ENCODE assay signal across 8 cellular contexts in the genomic region with DNA sequence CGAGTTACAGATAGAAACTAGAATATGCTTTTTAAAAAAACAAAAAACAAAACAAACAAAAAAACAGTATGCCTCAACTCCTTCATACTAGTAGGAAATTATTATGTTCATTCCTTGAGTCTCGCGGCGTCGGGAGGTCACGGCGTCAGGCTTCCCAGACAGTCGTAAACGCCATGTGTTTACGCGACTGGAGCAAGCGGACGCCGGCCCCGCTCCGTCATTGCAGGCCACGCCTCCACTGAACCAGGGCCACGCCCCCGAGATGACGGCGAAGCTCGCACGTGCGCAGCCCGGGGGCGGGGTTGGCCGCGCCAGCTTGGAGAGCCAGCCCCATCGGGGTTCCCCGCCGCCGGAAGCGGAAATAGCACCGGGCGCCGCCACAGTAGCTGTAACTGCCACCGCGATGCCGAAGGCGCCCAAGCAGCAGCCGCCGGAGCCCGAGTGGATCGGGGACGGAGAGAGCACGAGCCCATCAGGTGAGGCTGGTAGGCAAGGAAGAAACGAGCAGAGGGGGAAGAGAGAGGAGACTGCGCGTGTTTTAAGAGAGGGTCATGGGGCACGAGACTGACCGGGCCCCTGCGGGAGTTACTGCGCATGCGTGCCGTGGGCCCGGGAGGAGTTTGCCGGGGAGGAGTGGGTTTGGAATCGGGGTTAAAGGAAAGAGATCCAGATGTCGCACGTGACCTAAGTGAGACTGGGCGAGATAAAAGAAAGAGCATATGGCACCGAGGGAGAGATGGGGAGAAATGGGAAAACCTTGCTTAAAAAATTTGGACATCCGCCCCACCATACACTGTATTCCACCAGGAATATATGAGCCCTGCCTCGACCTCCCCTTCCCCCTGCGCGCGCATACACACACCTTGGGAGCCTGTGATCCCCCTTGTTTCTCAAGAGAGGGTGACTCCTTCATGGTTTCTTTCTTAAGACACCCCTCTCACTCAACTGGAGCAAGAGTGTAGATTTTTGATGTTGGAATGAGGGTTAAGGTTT. TPM values are rescaled to one million over a fixed set of nuclear protein-coding genes. Genes with fewer than 3 reads are reported as not detected.
DNase-seq lines count a peak whose midpoint lies in the region; ATAC-seq and TF ChIP-seq lines count a peak whose summit lies in the region.

Gene ABCF1 (plus strand): TSS at position 358 of the 993 bp plus-strand sequence. CDS start 46 bp downstream, at position 404.

- H3K4me3 Mint-ChIP-seq in activated T-helper 17 cell treated with anti-CD3 and anti-CD28 coated beads, Interleukin-2, amount 50 U/mL, for 72 hours: peak within 1 kb of the TSS; percentile 95
- H3K4me3 Mint-ChIP-seq in naive thymus-derived CD4-positive, alpha-beta T cell: peak within 1 kb of the TSS; percentile 94 to 100 (median 98)
- H3K4me3 Mint-ChIP-seq in stimulated activated naive B cell treated with anti-CD40 and anti-IgM and Interleukin-4, amounts not matched to agents 10 μg/mL and 1 μg/mL and 100 μg/mL, for 72 hours: peak within 1 kb of the TSS; percentile 94 to 95

- peaks cover 46% of the 10 kb centered on the region for H3K4me1 Mint-ChIP-seq in activated T-helper 17 cell treated with anti-CD3 and anti-CD28 coated beads, Interleukin-2, amount 50 U/mL, for 72 hours
- H3K4me1 Mint-ChIP-seq in naive thymus-derived CD4-positive, alpha-beta T cell: peaks cover 55 to 81% (median 64%) of the 10 kb centered on the region in 7 donors
- H3K4me1 Mint-ChIP-seq in stimulated activated naive B cell treated with anti-CD40 and anti-IgM and Interleukin-4, amounts not matched to agents 10 μg/mL and 1 μg/mL and 100 μg/mL, for 72 hours: peaks cover 34 to 56% of the 10 kb centered on the region in 2 donors

- peak; percentile 95 for ATAC-seq in activated T-helper 17 cell treated with anti-CD3 and anti-CD28 coated beads, Interleukin-2, amount 50 U/mL, for 72 hours (replicated peaks)
- peak; percentile 99 for ATAC-seq in naive thymus-derived CD4-positive, alpha-beta T cell
- peak; percentile 93 to 97 for ATAC-seq in stimulated activated naive B cell treated with anti-CD40 and anti-IgM and Interleukin-4, amounts not matched to agents 10 μg/mL and 1 μg/mL and 100 μg/mL, for 72 hours (replicated peaks)

- H3K36me3 Mint-ChIP-seq in activated T-helper 17 cell treated with anti-CD3 and anti-CD28 coated beads, Interleukin-2, amount 50 U/mL, for 72 hours (ENCODE audit: low read depth): peaks cover 41% of the 10 kb centered on the region
- peaks cover 0 to 12% (median under 1%) of the 10 kb centered on the region in 5 donors for H3K36me3 Mint-ChIP-seq in naive thymus-derived CD4-positive, alpha-beta T cell
- peaks cover 11 to 22% of the 10 kb centered on the region in 2 donors for H3K36me3 Mint-ChIP-seq in stimulated activated naive B cell treated with anti-CD40 and anti-IgM and Interleukin-4, amounts not matched to agents 10 μg/mL and 1 μg/mL and 100 μg/mL, for 72 hours

- peaks cover 0 to 5% (median 0%) of the 10 kb centered on the region in 3 experiments for H3K36me3 ChIP-seq in naive thymus-derived CD4-positive, alpha-beta T cell (ENCODE audit: control insufficient read depth in 2 of 3, insufficient read depth in 3 of 3, low read length in 3 of 3)

- POLR2A ChIA-PET in RWPE1 (lab: Yijun Ruan, JAX; ENCODE audit: low non-redundant PET): interaction anchor here (0.5 to 1.8 kb wide), 2 partner anchors 14 to 42 kb away, joined by 3 to 4 read pairs; partner anchors contain the start of gene PRR3
- POLR2A ChIA-PET in naive thymus-derived CD4-positive, alpha-beta T cell (lab: Charles Lee): interaction anchor here (0.6 to 3.7 kb wide), 27 partner anchors 7 to 249 kb away, joined by 3 to 61 read pairs (median 4); partner anchors contain the start of genes GNL1, MRPS18B, PPP1R10 and PRR3

- no peaks in the 10 kb centered on the region for H3K9me3 Mint-ChIP-seq in activated T-helper 17 cell treated with anti-CD3 and anti-CD28 coated beads, Interleukin-2, amount 50 U/mL, for 72 hours
- H3K9me3 Mint-ChIP-seq in naive thymus-derived CD4-positive, alpha-beta T cell: peaks cover 0 to 5% (median 0%) of the 10 kb centered on the region in 11 donors
- no peaks in the 10 kb centered on the region for H3K9me3 Mint-ChIP-seq in stimulated activated naive B cell treated with anti-CD40 and anti-IgM and Interleukin-4, amounts not matched to agents 10 μg/mL and 1 μg/mL and 100 μg/mL, for 72 hours

- peak within 1 kb of the TSS; percentile 100 for H3K27ac Mint-ChIP-seq in activated T-helper 17 cell treated with anti-CD3 and anti-CD28 coated beads, Interleukin-2, amount 50 U/mL, for 72 hours
- H3K27ac Mint-ChIP-seq in naive thymus-derived CD4-positive, alpha-beta T cell: peak within 1 kb of the TSS; percentile 96 to 100 (median 99)
- H3K27ac Mint-ChIP-seq in stimulated activated naive B cell treated with anti-CD40 and anti-IgM and Interleukin-4, amounts not matched to agents 10 μg/mL and 1 μg/mL and 100 μg/mL, for 72 hours: peak within 1 kb of the TSS; percentile 98

- H3K27ac ChIP-seq in RWPE1: peak within 1 kb of the TSS; percentile 84
- peak within 1 kb of the TSS; percentile 98 for H3K27ac ChIP-seq in naive thymus-derived CD4-positive, alpha-beta T cell (ENCODE audit: low read depth, low read length)

- peak within 1 kb of the TSS; percentile 84 for H3K4me3 ChIP-seq in LNCaP clone FGC (ENCODE audit: low read depth, low read length)
- H3K4me3 ChIP-seq in naive thymus-derived CD4-positive, alpha-beta T cell (ENCODE audit: low read length): peak within 1 kb of the TSS; percentile 94

- CTCF ChIA-PET in RWPE1 (lab: Yijun Ruan, JAX): interaction anchor here (0.6 to 0.9 kb wide), 2 partner anchors 26 to 508 kb away, joined by 3 read pairs; no protein-coding TSS in a partner anchor
- CTCF ChIA-PET in naive thymus-derived CD4-positive, alpha-beta T cell (lab: Charles Lee): interaction anchor here (0.6 to 2.3 kb wide), 9 partner anchors 14 to 151 kb away, joined by 3 to 11 read pairs (median 3); no protein-coding TSS in a partner anchor

- H3K27me3 ChIP-seq in naive thymus-derived CD4-positive, alpha-beta T cell (ENCODE audit: control insufficient read depth in 2 of 2, insufficient read depth in 2 of 2, low read length in 2 of 2): no peaks in the 10 kb centered on the region

- intact Hi-C loops in naive thymus-derived CD4-positive, alpha-beta T cell (cut with micrococcal nuclease): loop anchor here (1.0 to 10.0 kb wide), 11 partner anchors 15 to 505 kb away; partner anchors contain the start of genes C6orf136 (in 2 of the 2), GNL1 (in 2 of the 2), MRPS18B (in 2 of the 2) and PPP1R10 (in 2 of the 2)

- no peaks in the 10 kb centered on the region for H3K27me3 Mint-ChIP-seq in activated T-helper 17 cell treated with anti-CD3 and anti-CD28 coated beads, Interleukin-2, amount 50 U/mL, for 72 hours
- H3K27me3 Mint-ChIP-seq in naive thymus-derived CD4-positive, alpha-beta T cell: peaks cover 0 to 4% (median 0%) of the 10 kb centered on the region in 5 donors
- H3K27me3 Mint-ChIP-seq in stimulated activated naive B cell treated with anti-CD40 and anti-IgM and Interleukin-4, amounts not matched to agents 10 μg/mL and 1 μg/mL and 100 μg/mL, for 72 hours: no peaks in the 10 kb centered on the region

- peaks cover 33 to 38% of the 10 kb centered on the region in 2 donors for H3K4me1 ChIP-seq in naive thymus-derived CD4-positive, alpha-beta T cell (ENCODE audit: control insufficient read depth in 2 of 2, insufficient read depth in 2 of 2, low read length in 2 of 2)

- TF ChIP-seq CTCF in LNCaP clone FGC (IDR thresholded peaks at IDR 0.05; ENCODE audit: control insufficient read depth, extremely low read depth, insufficient read depth) (no peak), RWPE1 (conservative IDR thresholded peaks at IDR 0.05; ENCODE audit: low read depth) (no peak)

- no peaks in the 10 kb centered on the region for H3K9me3 ChIP-seq in naive thymus-derived CD4-positive, alpha-beta T cell (ENCODE audit: control insufficient read depth in 2 of 3, low read length in 3 of 3)

- peak; percentile 99 for DNase-seq in Daoy (ENCODE audit: low read depth)
- peak; percentile 94 for DNase-seq in GOT3 (lab: John Stamatoyannopoulos, UW)
- DNase-seq in LNCaP clone FGC (ENCODE audit: low read depth): peak; percentile 88
- peak; percentile 98 for DNase-seq in RWPE1 (ENCODE audit: low spot score)
- peak; percentile 97 for DNase-seq in fibroblast of gingiva (ENCODE audit: low read depth)
- DNase-seq in naive thymus-derived CD4-positive, alpha-beta T cell: peak; percentile 98 to 100 (median 99)
- peak; percentile 98 for DNase-seq in stimulated activated naive B cell treated with anti-CD40 and anti-IgM and Interleukin-4, amounts not matched to agents 10 μg/mL and 1 μg/mL and 100 μg/mL, for 72 hours

RNA-seq across cellular contexts. Expression of gene ABCF1, which starts in this region (rescaled TPM):
- 85.7 and 96.1 TPM in 2 replicates for total RNA-seq in Daoy (2014; rRNA removed; shearing (Covaris generic))
- 10 to 100 TPM; 65.0 to 98.2 TPM for total RNA-seq in activated T-helper 17 cell treated with anti-CD3 and anti-CD28 coated beads, Interleukin-2, amount 50 U/mL, for 72 hours
- total RNA-seq in naive thymus-derived CD4-positive, alpha-beta T cell: 100 to 1,000 TPM in 1 of 5 experiments, 10 to 100 TPM in 4; 65.1 to 116 (median 86.6) TPM
- 10 to 100 TPM; 25.2 to 45.5 TPM for polyA plus RNA-seq in naive thymus-derived CD4-positive, alpha-beta T cell

Comparison
In these comparisons a context has a peak if more than half of its experiments do, and no peak if none do; other contexts are left out.
1. Peak in every context shown above with its lines: DNase-seq, ATAC-seq, H3K4me3 ChIP-seq and H3K27ac ChIP-seq.